In the genomic region with DNA sequence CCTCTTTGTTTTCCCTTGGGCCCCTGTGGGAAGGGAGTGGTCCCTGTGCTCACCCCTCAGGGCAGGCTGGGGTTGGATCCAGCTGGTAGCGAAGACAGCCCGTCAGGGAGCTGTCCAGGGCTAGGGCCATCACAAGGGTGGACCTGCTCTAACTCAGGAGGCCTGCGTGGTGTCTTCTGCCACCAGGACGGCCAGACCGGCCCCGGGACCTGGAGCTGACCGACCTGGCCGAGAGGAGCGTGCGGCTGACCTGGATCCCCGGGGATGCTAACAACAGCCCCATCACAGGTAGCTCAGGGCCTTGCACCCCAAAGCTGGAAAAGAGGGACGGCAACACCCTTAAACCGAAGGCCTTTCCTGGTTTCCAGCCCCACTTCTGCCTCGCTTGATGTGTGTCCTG, we compare ENCODE assay signal across 21 cellular contexts.
"Had no signal": no experiment of that assay in that cellular context is flagged by ENCODE, and none has a peak within 500 bp of the region (broad histone marks: within the 10 kb centered on the region; RNA-seq: fewer than 3 reads in every experiment).

No MANE protein-coding gene starts in this region.

- DNase-seq: cerebellar nuclear complex; colonic mucosa; cortex of kidney; effector CD8-positive, alpha-beta T cell; effector memory CD8-positive, alpha-beta T cell; endodermal cell; erythroblast; esophagus squamous epithelium; foreskin fibroblast; heart left ventricle; hypothalamus; left cardiac atrium; left lung; left ventricle myocardium superior; mammary epithelial cell; mucosa of descending colon had no signal

- H3K27ac ChIP-seq: colonic mucosa, epithelial cell of prostate, esophagus squamous epithelium, gastroesophageal sphincter, heart left ventricle, hepatocyte, left lung had no signal

- H3K36me3 ChIP-seq: colonic mucosa, left lung had no signal

- H3K27me3 ChIP-seq: colonic mucosa, esophagus squamous epithelium, gastroesophageal sphincter, heart left ventricle, hepatocyte had no signal

- H3K4me3 ChIP-seq: colonic mucosa, esophagus squamous epithelium, gastroesophageal sphincter, heart left ventricle, hepatocyte, left lung, lung, mucosa of descending colon had no signal

- H3K79me2 ChIP-seq: hepatocyte had no signal

- H3K9me3 ChIP-seq: colonic mucosa, esophagus squamous epithelium, gastroesophageal sphincter, heart left ventricle, left lung, mucosa of descending colon had no signal

- H3K4me2 ChIP-seq: hepatocyte had no signal

- ATAC-seq: effector memory CD8-positive, alpha-beta T cell; esophagus mucosa; gastroesophageal sphincter; heart left ventricle; left cardiac atrium; left lung; left ventricle myocardium superior; mucosa of descending colon had no signal

- H3K4me1 ChIP-seq: colonic mucosa, esophagus squamous epithelium, gastroesophageal sphincter had no signal

- H2AFZ ChIP-seq: hepatocyte had no signal
